Comparison of ENCODE assay signal across 34 cellular contexts in the genomic region with DNA sequence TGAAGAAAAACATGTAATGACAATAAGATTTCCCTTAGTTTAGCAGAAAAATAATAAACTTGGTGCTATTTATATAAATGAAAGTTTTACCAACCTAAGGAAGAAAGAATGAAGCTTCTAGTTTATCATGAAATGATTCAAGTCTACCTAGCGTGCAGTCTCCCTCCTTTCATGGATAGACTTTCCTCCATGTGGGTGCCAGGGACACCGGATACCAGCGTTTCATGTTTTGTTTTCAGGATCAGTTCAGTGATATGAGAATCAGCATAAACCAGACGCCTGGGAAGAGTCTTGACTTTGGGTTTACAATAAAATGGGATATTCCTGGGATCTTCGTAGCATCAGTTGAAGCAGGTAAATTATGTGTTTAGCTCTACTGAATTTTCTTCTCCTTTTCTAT.
"Had no signal": no experiment of that assay in that cellular context is flagged by ENCODE, and none has a peak within 500 bp of the region (broad histone marks: within the 10 kb centered on the region; RNA-seq: fewer than 3 reads in every experiment).

No MANE protein-coding gene starts in this region.

- H3K9ac ChIP-seq: KMS-11 had no signal

- H3K4me3 ChIP-seq: MG63 had no signal

- H3K9me3 ChIP-seq: MG63 had no signal

- H3K27ac ChIP-seq: KMS-11 had no signal

- H3K27me3 ChIP-seq: MG63 had no signal

- DNase-seq: Karpas-422, Kasumi-1, MG63, MM.1S, MV-4-11, NCI-H1048, NCI-H1092, NCI-H1092 treated with DMSO at 0.1 percent for 48 hours, NCI-H1105, NCI-H1105 treated with DMSO at 0.1 percent for 48 hours, NCI-H1417, NCI-H1417 treated with DMSO at 0.1 percent for 48 hours, NCI-H1436, NCI-H1436 treated with DMSO at 0.1 percent for 48 hours, NCI-H146, NCI-H1694, NCI-H1694 treated with DMSO at 0.1 percent for 48 hours, NCI-H187, NCI-H187 treated with DMSO at 0.1 percent for 48 hours, NCI-H1930, NCI-H2029, NCI-H2029 treated with DMSO at 0.1 percent for 48 hours, NCI-H2081, NCI-H2081 treated with DMSO at 0.1 percent for 48 hours, NCI-H2107, NCI-H2171, NCI-H2171 treated with DMSO at 0.1 percent for 48 hours, NCI-H2227 treated with DMSO at 0.1 percent for 48 hours, NCI-H226, NCI-H345, NCI-H446, NCI-H446 treated with DMSO at 0.1 percent for 48 hours, NCI-H510A had no signal

- H3K4me2 ChIP-seq: KMS-11 had no signal
